In genomic region chr3:29427266-29428103, GRCh38 we compare ENCODE assay signal across 17 cellular contexts.
DNase-seq lines count a peak whose midpoint lies in the region; ATAC-seq and TF ChIP-seq lines count a peak whose summit lies in the region.
"Had no signal": no experiment of that assay in that cellular context is flagged by ENCODE, and none has a peak within 500 bp of the region (broad histone marks: within the 10 kb centered on the region; RNA-seq: fewer than 3 reads in every experiment).

No MANE protein-coding gene starts in this region.

- H3K4me3 ChIP-seq in adipocyte (ENCODE audit: low read length) (no peak overlapping the region), heart left ventricle (no peak overlapping the region), stomach smooth muscle (ENCODE audit: low read length in 2 of 2) (no peak overlapping the region)
- H3K4me3 ChIP-seq: body of pancreas had no signal

- H3K9ac ChIP-seq in adipocyte (ENCODE audit: low read length): peak overlapping the region; percentile 22
- H3K9ac ChIP-seq in stomach smooth muscle (ENCODE audit: low read length in 2 of 2): no peak overlapping the region

- 55 to 71% (median 62%) methylated on average over 7 of the region's 7 CpGs for WGBS in heart left ventricle, 4 donors

- H3K27ac ChIP-seq in heart left ventricle: peak overlapping the region in 7 of 12 donors; percentile 2 to 38 (median 11)
- H3K27ac ChIP-seq in stomach smooth muscle (ENCODE audit: low read length): peak overlapping the region; percentile 26
- H3K27ac ChIP-seq: body of pancreas, foreskin keratinocyte, HL-60 had no signal

- DNase-seq in GM04504 (ENCODE audit: low read depth): peak; percentile 71
- DNase-seq in adipocyte (ENCODE audit: low read depth): peak; percentile 78
- peak; percentile 21 to 50 (median 41) for DNase-seq in heart left ventricle
- no peak for DNase-seq in COLO668 (lab: John Stamatoyannopoulos, UW; ENCODE audit: unreplicated experiment)
- no peak for DNase-seq in NCI-H1694 treated with DMSO at 0.1 percent for 48 hours (lab: John Stamatoyannopoulos, UW)
- DNase-seq: activated CD8-positive, alpha-beta T cell treated with anti-CD3 and anti-CD28 coated beads for 36 hours; CD4-positive, alpha-beta memory T cell; EL; foreskin keratinocyte; KBM-7; NCI-H524 treated with DMSO at 0.1 percent for 48 hours; SW 1271 had no signal

- H3K9me3 ChIP-seq in adipocyte (ENCODE audit: control insufficient read depth, low read length): no peaks in the 10 kb centered on the region
- H3K9me3 ChIP-seq in heart left ventricle: no peaks in the 10 kb centered on the region
- H3K9me3 ChIP-seq in stomach smooth muscle (ENCODE audit: control insufficient read depth in 2 of 2, low read length in 2 of 2): no peaks in the 10 kb centered on the region
- H3K9me3 ChIP-seq: body of pancreas had no signal

- peak; percentile 85 to 94 (median 90) for ATAC-seq in heart left ventricle
- ATAC-seq in GM18868 (IDR thresholded peaks at IDR 0.05; ENCODE audit: unreplicated experiment): no peak
- ATAC-seq: activated CD8-positive, alpha-beta T cell treated with anti-CD3 and anti-CD28 coated beads for 36 hours; body of pancreas; foreskin keratinocyte; stimulated activated memory B cell treated with anti-CD40 and anti-IgM and Interleukin-4, amounts not matched to agents 10 μg/mL and 1 μg/mL and 100 μg/mL, for 72 hours had no signal

- TF ChIP-seq CTCF in heart left ventricle (IDR thresholded peaks at IDR 0.05): no peak

- peaks cover 63% of the 10 kb centered on the region for H3K4me1 ChIP-seq in adipocyte (ENCODE audit: control insufficient read depth, insufficient read depth, low read length)
- peaks cover 0 to 73% (median 32%) of the 10 kb centered on the region in 12 donors for H3K4me1 ChIP-seq in heart left ventricle
- peaks cover 21% of the 10 kb centered on the region for H3K4me1 ChIP-seq in stomach smooth muscle (ENCODE audit: control insufficient read depth, insufficient read depth, low read length)

- no peaks in the 10 kb centered on the region for H3K27me3 ChIP-seq in adipocyte (replicated peaks; ENCODE audit: control insufficient read depth, insufficient read depth, low read length)
- no peaks in the 10 kb centered on the region for H3K27me3 ChIP-seq in heart left ventricle
- no peaks in the 10 kb centered on the region for H3K27me3 ChIP-seq in stomach smooth muscle (ENCODE audit: control insufficient read depth in 1 of 2, insufficient read depth in 2 of 2, low read length in 2 of 2)
- H3K27me3 ChIP-seq: body of pancreas, foreskin keratinocyte had no signal

- intact Hi-C loops in heart left ventricle (cut with DNase I): loop anchor here in 5 of 10 donors (5.0 to 10.0 kb wide), 4 partner anchors 93 to 337 kb away; partner anchors contain the start of gene RBMS3 (in 4 of the 5)

- H3K36me3 ChIP-seq in adipocyte (ENCODE audit: control insufficient read depth, insufficient read depth, low read length, severe bottlenecking): no peaks in the 10 kb centered on the region
- H3K36me3 ChIP-seq in heart left ventricle: no peaks in the 10 kb centered on the region
- H3K36me3 ChIP-seq in stomach smooth muscle (ENCODE audit: control insufficient read depth in 2 of 2, insufficient read depth in 2 of 2, low read length in 2 of 2): no peaks in the 10 kb centered on the region

- TF ChIP-seq POLR2A in heart left ventricle (IDR thresholded peaks at IDR 0.05): no peak

Comparison
In these comparisons a context has a peak if more than half of its experiments do, and no peak if none do; other contexts are left out.
1. DNase-seq: peak in GM04504 (single experiment), adipocyte (single experiment) and heart left ventricle (5 of 5); none in COLO668 (single experiment) and NCI-H1694 treated with DMSO at 0.1 percent for 48 hours (single experiment).